In the genomic region with DNA sequence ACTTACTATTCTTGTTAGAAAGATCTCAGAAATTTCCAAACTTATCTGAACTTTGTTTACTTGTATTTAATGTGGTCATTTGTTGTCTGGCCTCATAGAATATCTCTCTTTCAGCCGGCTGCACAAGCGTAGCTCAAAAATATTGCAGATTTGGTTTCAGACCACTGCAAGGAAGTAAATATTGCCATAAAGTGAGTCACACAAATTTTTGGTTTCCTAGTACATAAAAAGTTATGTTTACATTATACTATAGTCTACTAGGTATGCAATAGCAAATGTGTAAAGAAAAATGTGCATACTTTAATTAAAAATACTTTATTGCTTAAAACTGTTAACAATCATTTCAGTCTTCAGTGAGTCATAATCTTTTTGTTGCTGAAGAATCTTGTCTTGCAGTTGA, we compare ENCODE assay signal across 20 cellular contexts.
DNase-seq lines count a peak whose midpoint lies in the region; ATAC-seq, FAIRE-seq and TF ChIP-seq lines count a peak whose summit lies in the region.
"Had no signal": no experiment of that assay in that cellular context is flagged by ENCODE, and none has a peak within 500 bp of the region (broad histone marks: within the 10 kb centered on the region; RNA-seq: fewer than 3 reads in every experiment).

No MANE protein-coding gene starts in this region.

- DNase-seq in HT1080 (ENCODE audit: low read depth), result peak; percentile 5
- DNase-seq in astrocyte (ENCODE audit: low read depth), result peak; percentile 29
- peak; percentile 22 for DNase-seq in dermis blood vessel endothelial cell
- peak; percentile 15 for DNase-seq in skeletal muscle cell (ENCODE audit: low read depth)
- no peak for DNase-seq in T-helper 2 cell
- DNase-seq in spleen, result no peak
- DNase-seq: Caco-2; CD4-positive, CD25-positive, alpha-beta regulatory T cell; KBM-7; NCI-H1048; NCI-H1436 treated with DMSO at 0.1 percent for 48 hours; NCI-H2081; NCI-H524 had no signal

- peaks cover 14% of the 10 kb centered on the region for H3K4me1 Mint-ChIP-seq in astrocyte (ENCODE audit: low read depth, unreplicated experiment)
- H3K4me1 Mint-ChIP-seq: B cell; CD4-positive, CD25-positive, alpha-beta regulatory T cell had no signal

- no peaks in the 10 kb centered on the region for H4K20me1 ChIP-seq in astrocyte (ENCODE audit: insufficient read depth, low read length)

- no peak for FAIRE-seq in astrocyte (lab: Jason Lieb, UNC)
- FAIRE-seq: GM19239, H54 had no signal

- H3K9me3 ChIP-seq in astrocyte (ENCODE audit: insufficient read depth, low read depth, low read length), result no peaks in the 10 kb centered on the region
- H3K9me3 ChIP-seq in spleen, result peaks cover 0 to 29% (median 3%) of the 10 kb centered on the region in 8 donors
- H3K9me3 ChIP-seq: Caco-2, SJSA1 had no signal

- H3K4me3 ChIP-seq in astrocyte (ENCODE audit: insufficient read depth, low read depth, low read length) (no peak overlapping the region), skeletal muscle cell (ENCODE audit: low read depth, low read length) (no peak overlapping the region), spleen (no peak overlapping the region)
- H3K4me3 ChIP-seq: SJSA1 had no signal

- no peak for TF ChIP-seq POLR2A in spleen (IDR thresholded peaks at IDR 0.05)

- ATAC-seq in HG03442 (IDR thresholded peaks at IDR 0.05; ENCODE audit: unreplicated experiment), result no peak

- peak overlapping the region; percentile 18 for H3K4me2 ChIP-seq in astrocyte (ENCODE audit: low read length)

- WGBS in spleen, 5 donors, result 45 to 93% (median 79%) methylated on average over 2 of the region's 2 CpGs

- peaks cover 9% of the 10 kb centered on the region for H3K4me1 ChIP-seq in astrocyte (ENCODE audit: insufficient read depth, low read length)
- H3K4me1 ChIP-seq in spleen, result no peaks in the 10 kb centered on the region
- H3K4me1 ChIP-seq: Caco-2 had no signal

- no peaks in the 10 kb centered on the region for H3K27me3 Mint-ChIP-seq in astrocyte (ENCODE audit: low read depth, unreplicated experiment)
- H3K27me3 Mint-ChIP-seq: B cell; CD4-positive, CD25-positive, alpha-beta regulatory T cell had no signal

- no peaks in the 10 kb centered on the region for H3K36me3 ChIP-seq in astrocyte (ENCODE audit: insufficient read depth, low read length)
- no peaks in the 10 kb centered on the region for H3K36me3 ChIP-seq in spleen
- H3K36me3 ChIP-seq: SJSA1 had no signal

- H3K27me3 ChIP-seq in astrocyte (ENCODE audit: insufficient read depth, low read length) (no peaks in the 10 kb centered on the region), spleen (replicated peaks in 1 of 7) (no peaks in the 10 kb centered on the region)
- H3K27me3 ChIP-seq: SJSA1 had no signal

- no peak overlapping the region for H3K4me3 Mint-ChIP-seq in astrocyte (ENCODE audit: unreplicated experiment)
- H3K4me3 Mint-ChIP-seq: B cell; CD4-positive, CD25-positive, alpha-beta regulatory T cell had no signal

- TF ChIP-seq CTCF in astrocyte (IDR thresholded peaks at IDR 0.05; ENCODE audit: insufficient read depth, low read depth, low read length) (no peak), spleen (IDR thresholded peaks at IDR 0.05 in 8 of 11, conservative IDR thresholded peaks at IDR 0.05 in 3 of 11) (no peak)

- no peak overlapping the region for H3K9ac ChIP-seq in astrocyte (ENCODE audit: low read length)

- no peaks in the 10 kb centered on the region for H3K9me3 Mint-ChIP-seq in astrocyte (ENCODE audit: unreplicated experiment)

- H3K27ac ChIP-seq in astrocyte (ENCODE audit: low read depth, low read length) (no peak overlapping the region), spleen (no peak overlapping the region)
- H3K27ac ChIP-seq: HL-60, RWPE1, SJSA1 had no signal

- no peaks in the 10 kb centered on the region for H3K79me2 ChIP-seq in astrocyte (ENCODE audit: insufficient read depth, low read length)

- no peak overlapping the region for H2AFZ ChIP-seq in astrocyte (ENCODE audit: low read depth, low read length)

- intact Hi-C loops in spleen (cut with DNase I; ENCODE audit: low total_unique reads), result no loop called here

- H3K27ac Mint-ChIP-seq in astrocyte (ENCODE audit: unreplicated experiment), result no peak overlapping the region
- H3K27ac Mint-ChIP-seq: B cell; CD4-positive, CD25-positive, alpha-beta regulatory T cell had no signal

- H3K36me3 Mint-ChIP-seq in astrocyte (ENCODE audit: low read depth, unreplicated experiment), result no peaks in the 10 kb centered on the region
- H3K36me3 Mint-ChIP-seq: CD4-positive, CD25-positive, alpha-beta regulatory T cell had no signal

Comparison
In these comparisons a context has a peak if more than half of its experiments do, and no peak if none do; other contexts are left out.
1. DNase-seq: peak in HT1080 (single experiment), astrocyte (single experiment), dermis blood vessel endothelial cell (single experiment) and skeletal muscle cell (single experiment); none in T-helper 2 cell (0 of 5) and spleen (single experiment).